Comparison of ENCODE assay signal across 1 cellular context in the genomic region with DNA sequence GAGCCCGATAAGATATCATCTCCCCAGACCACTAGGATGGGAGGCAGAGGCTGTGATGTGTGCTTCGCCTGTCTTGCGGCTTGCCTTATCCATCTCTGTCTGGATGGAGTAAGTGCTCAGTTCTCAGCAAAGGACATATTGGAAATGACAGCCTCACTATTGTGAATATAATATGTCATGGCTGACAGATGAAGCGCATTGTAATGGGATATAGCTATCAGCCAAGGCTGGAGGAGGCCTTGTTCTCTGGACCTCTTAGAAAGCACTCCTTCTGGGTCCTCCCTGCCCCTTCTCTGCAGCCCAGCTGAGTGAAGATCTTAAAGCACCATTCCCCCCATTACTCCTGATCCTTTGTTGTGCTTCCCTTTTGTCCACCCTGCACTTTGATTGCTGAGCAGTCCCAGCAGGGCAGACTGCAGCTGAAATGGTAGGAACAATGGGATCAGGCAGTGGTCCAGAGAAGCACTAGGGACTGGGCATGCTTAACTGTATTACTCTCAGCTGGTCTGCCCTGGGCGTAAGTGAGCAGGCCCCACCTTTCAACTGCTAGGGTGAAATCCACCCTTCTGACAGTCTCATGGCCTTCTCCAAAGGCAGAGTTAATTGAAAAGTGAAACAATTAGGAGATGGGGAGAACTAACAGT.
TF ChIP-seq lines count a peak whose summit lies in the region.

No MANE protein-coding gene starts in this region.

TF ChIP-seq in WTC11, 78 proteins besides CTCF, POLR2A, EP300 and RAD21:
- TF ChIP-seq, protein P1, sequence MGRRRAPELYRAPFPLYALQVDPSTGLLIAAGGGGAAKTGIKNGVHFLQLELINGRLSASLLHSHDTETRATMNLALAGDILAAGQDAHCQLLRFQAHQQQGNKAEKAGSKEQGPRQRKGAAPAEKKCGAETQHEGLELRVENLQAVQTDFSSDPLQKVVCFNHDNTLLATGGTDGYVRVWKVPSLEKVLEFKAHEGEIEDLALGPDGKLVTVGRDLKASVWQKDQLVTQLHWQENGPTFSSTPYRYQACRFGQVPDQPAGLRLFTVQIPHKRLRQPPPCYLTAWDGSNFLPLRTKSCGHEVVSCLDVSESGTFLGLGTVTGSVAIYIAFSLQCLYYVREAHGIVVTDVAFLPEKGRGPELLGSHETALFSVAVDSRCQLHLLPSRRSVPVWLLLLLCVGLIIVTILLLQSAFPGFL (CRISPR knock-in tag; IDR thresholded peaks at IDR 0.05; ENCODE audit: borderline replicate concordance) = no peak
- TF ChIP-seq SMAD4 (CRISPR knock-in tag; IDR thresholded peaks at IDR 0.05) (no peak), ZNF232 (CRISPR knock-in tag; IDR thresholded peaks at IDR 0.05) (no peak), ZNF138 (CRISPR knock-in tag; conservative IDR thresholded peaks at IDR 0.05) (no peak), GTF2I (CRISPR knock-in tag; conservative IDR thresholded peaks at IDR 0.05) (no peak), EMX1 (CRISPR knock-in tag; IDR thresholded peaks at IDR 0.05) (no peak), NFE2L1 (CRISPR knock-in tag; IDR thresholded peaks at IDR 0.05) (no peak), SOX15 (CRISPR knock-in tag; IDR thresholded peaks at IDR 0.05) (no peak), ZNF416 (CRISPR knock-in tag; IDR thresholded peaks at IDR 0.05) (no peak), OVOL2 (CRISPR knock-in tag; IDR thresholded peaks at IDR 0.05; ENCODE audit: borderline replicate concordance) (no peak), FOXJ3 (CRISPR knock-in tag; IDR thresholded peaks at IDR 0.05; ENCODE audit: borderline replicate concordance) (no peak), ZNF317 (CRISPR knock-in tag; IDR thresholded peaks at IDR 0.05; ENCODE audit: borderline replicate concordance, low read depth) (no peak), PRRX2 (CRISPR knock-in tag; IDR thresholded peaks at IDR 0.05) (no peak), ZNF671 (CRISPR knock-in tag; IDR thresholded peaks at IDR 0.05) (no peak), KAT7 (CRISPR knock-in tag; IDR thresholded peaks at IDR 0.05; ENCODE audit: borderline replicate concordance) (no peak)
- TF ChIP-seq, protein P2, sequence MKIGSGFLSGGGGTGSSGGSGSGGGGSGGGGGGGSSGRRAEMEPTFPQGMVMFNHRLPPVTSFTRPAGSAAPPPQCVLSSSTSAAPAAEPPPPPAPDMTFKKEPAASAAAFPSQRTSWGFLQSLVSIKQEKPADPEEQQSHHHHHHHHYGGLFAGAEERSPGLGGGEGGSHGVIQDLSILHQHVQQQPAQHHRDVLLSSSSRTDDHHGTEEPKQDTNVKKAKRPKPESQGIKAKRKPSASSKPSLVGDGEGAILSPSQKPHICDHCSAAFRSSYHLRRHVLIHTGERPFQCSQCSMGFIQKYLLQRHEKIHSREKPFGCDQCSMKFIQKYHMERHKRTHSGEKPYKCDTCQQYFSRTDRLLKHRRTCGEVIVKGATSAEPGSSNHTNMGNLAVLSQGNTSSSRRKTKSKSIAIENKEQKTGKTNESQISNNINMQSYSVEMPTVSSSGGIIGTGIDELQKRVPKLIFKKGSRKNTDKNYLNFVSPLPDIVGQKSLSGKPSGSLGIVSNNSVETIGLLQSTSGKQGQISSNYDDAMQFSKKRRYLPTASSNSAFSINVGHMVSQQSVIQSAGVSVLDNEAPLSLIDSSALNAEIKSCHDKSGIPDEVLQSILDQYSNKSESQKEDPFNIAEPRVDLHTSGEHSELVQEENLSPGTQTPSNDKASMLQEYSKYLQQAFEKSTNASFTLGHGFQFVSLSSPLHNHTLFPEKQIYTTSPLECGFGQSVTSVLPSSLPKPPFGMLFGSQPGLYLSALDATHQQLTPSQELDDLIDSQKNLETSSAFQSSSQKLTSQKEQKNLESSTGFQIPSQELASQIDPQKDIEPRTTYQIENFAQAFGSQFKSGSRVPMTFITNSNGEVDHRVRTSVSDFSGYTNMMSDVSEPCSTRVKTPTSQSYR (CRISPR knock-in tag; IDR thresholded peaks at IDR 0.05) = no peak
- TF ChIP-seq, protein P3, sequence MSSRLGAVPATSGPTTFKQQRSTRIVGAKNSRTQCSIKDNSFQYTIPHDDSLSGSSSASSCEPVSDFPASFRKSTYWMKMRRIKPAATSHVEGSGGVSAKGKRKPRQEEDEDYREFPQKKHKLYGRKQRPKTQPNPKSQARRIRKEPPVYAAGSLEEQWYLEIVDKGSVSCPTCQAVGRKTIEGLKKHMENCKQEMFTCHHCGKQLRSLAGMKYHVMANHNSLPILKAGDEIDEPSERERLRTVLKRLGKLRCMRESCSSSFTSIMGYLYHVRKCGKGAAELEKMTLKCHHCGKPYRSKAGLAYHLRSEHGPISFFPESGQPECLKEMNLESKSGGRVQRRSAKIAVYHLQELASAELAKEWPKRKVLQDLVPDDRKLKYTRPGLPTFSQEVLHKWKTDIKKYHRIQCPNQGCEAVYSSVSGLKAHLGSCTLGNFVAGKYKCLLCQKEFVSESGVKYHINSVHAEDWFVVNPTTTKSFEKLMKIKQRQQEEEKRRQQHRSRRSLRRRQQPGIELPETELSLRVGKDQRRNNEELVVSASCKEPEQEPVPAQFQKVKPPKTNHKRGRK (CRISPR knock-in tag; IDR thresholded peaks at IDR 0.05; ENCODE audit: borderline replicate concordance) = no peak
- TF ChIP-seq, protein P4, sequence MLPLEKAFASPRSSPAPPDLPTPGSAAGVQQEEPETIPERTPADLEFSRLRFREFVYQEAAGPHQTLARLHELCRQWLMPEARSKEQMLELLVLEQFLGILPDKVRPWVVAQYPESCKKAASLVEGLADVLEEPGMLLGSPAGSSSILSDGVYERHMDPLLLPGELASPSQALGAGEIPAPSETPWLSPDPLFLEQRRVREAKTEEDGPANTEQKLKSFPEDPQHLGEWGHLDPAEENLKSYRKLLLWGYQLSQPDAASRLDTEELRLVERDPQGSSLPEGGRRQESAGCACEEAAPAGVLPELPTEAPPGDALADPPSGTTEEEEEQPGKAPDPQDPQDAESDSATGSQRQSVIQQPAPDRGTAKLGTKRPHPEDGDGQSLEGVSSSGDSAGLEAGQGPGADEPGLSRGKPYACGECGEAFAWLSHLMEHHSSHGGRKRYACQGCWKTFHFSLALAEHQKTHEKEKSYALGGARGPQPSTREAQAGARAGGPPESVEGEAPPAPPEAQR (CRISPR knock-in tag; IDR thresholded peaks at IDR 0.05) = no peak
- TF ChIP-seq, protein P5, sequence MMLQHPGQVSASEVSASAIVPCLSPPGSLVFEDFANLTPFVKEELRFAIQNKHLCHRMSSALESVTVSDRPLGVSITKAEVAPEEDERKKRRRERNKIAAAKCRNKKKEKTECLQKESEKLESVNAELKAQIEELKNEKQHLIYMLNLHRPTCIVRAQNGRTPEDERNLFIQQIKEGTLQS (CRISPR knock-in tag; conservative IDR thresholded peaks at IDR 0.05) = no peak
